Comparison of ENCODE assay signal across 18 cellular contexts in genomic region chr20:6012166-6012565, GRCh38. TPM values are rescaled to one million over a fixed set of nuclear protein-coding genes. Genes with fewer than 3 reads are reported as not detected.
A peak's percentile ranks its signal among the peaks of the same experiment; 100 is the strongest.
DNase-seq lines count a peak whose midpoint lies in the region; ATAC-seq and TF ChIP-seq lines count a peak whose summit lies in the region.
"Had no signal": no experiment of that assay in that cellular context is flagged by ENCODE, and none has a peak within 500 bp of the region (broad histone marks: within the 10 kb centered on the region; RNA-seq: fewer than 3 reads in every experiment).

No MANE protein-coding gene starts in this region.

- no peaks in the 10 kb centered on the region for H3K9me3 Mint-ChIP-seq in activated naive CD4-positive, alpha-beta T cell treated with anti-CD3 and anti-CD28 coated beads, Interleukin-2, amount 50 U/mL, for 72 hours
- H3K9me3 Mint-ChIP-seq in activated naive CD4-positive, alpha-beta T cell treated with anti-CD3 and anti-CD28 coated beads for 36 hours: no peaks in the 10 kb centered on the region
- no peaks in the 10 kb centered on the region for H3K9me3 Mint-ChIP-seq in CD8-positive, alpha-beta memory T cell
- no peaks in the 10 kb centered on the region for H3K9me3 Mint-ChIP-seq in naive thymus-derived CD8-positive, alpha-beta T cell
- H3K9me3 Mint-ChIP-seq: HFFc6 had no signal

- POLR2A ChIA-PET in CD8-positive, alpha-beta memory T cell (lab: Charles Lee): interaction anchor here (0.7 kb wide), 1 partner anchor 58 kb away, joined by 3 read pairs; no protein-coding TSS in a partner anchor
- POLR2A ChIA-PET in naive thymus-derived CD8-positive, alpha-beta T cell (lab: Charles Lee): interaction anchor here (0.7 to 1.0 kb wide), 2 partner anchors 14 to 438 kb away, joined by 3 to 11 read pairs; no protein-coding TSS in a partner anchor
- POLR2A ChIA-PET in PC-3 (lab: Charles Lee; ENCODE audit: unreplicated experiment): no interaction called here

- H3K4me3 Mint-ChIP-seq in activated naive CD4-positive, alpha-beta T cell treated with anti-CD3 and anti-CD28 coated beads for 36 hours: no peak overlapping the region
- peak overlapping the region in 1 of 7 donors; percentile 9 for H3K4me3 Mint-ChIP-seq in CD8-positive, alpha-beta memory T cell
- H3K4me3 Mint-ChIP-seq in naive thymus-derived CD8-positive, alpha-beta T cell: peak overlapping the region in 1 of 10 donors; percentile 54
- H3K4me3 Mint-ChIP-seq: HFFc6 had no signal

- H3K4me1 ChIP-seq in CD8-positive, alpha-beta memory T cell (ENCODE audit: insufficient read depth, low read length): peaks cover 18% of the 10 kb centered on the region
- peaks cover 33% of the 10 kb centered on the region for H3K4me1 ChIP-seq in adipocyte (ENCODE audit: control insufficient read depth, insufficient read depth, low read length)
- H3K4me1 ChIP-seq in PC-3 (ENCODE audit: insufficient read depth, low read length): peaks cover 15% of the 10 kb centered on the region

- H3F3A ChIP-seq in PC-3 (ENCODE audit: low read length, unreplicated experiment): no peaks in the 10 kb centered on the region

- no peak for TF ChIP-seq CTCF in PC-3 (conservative IDR thresholded peaks at IDR 0.05; ENCODE audit: low read depth, low read length)

- no peak overlapping the region for H3K4me3 ChIP-seq in CD8-positive, alpha-beta memory T cell (ENCODE audit: low read length)
- no peak overlapping the region for H3K4me3 ChIP-seq in adipocyte (ENCODE audit: low read length)
- H3K4me3 ChIP-seq in PC-3 (ENCODE audit: low read length): no peak overlapping the region
- H3K4me3 ChIP-seq: A549, MG63 had no signal

- H3K9me2 ChIP-seq in PC-3 (replicated peaks; ENCODE audit: low read length): no peaks in the 10 kb centered on the region

- peaks cover 46% of the 10 kb centered on the region for H3K4me1 Mint-ChIP-seq in activated naive CD4-positive, alpha-beta T cell treated with anti-CD3 and anti-CD28 coated beads for 36 hours (ENCODE audit: low read depth)
- H3K4me1 Mint-ChIP-seq in CD8-positive, alpha-beta memory T cell: peaks cover 43 to 73% (median 62%) of the 10 kb centered on the region in 3 donors
- peaks cover 27 to 64% (median 55%) of the 10 kb centered on the region in 4 donors for H3K4me1 Mint-ChIP-seq in naive thymus-derived CD8-positive, alpha-beta T cell

- H3K9me3 ChIP-seq in CD8-positive, alpha-beta memory T cell (ENCODE audit: low read length): no peaks in the 10 kb centered on the region
- H3K9me3 ChIP-seq in adipocyte (ENCODE audit: control insufficient read depth, low read length) (no peaks in the 10 kb centered on the region), PC-3 (ENCODE audit: low read length) (no peaks in the 10 kb centered on the region)
- H3K9me3 ChIP-seq: A549, MG63 had no signal

- ATAC-seq in activated naive CD4-positive, alpha-beta T cell treated with anti-CD3 and anti-CD28 coated beads, Interleukin-2, amount 50 U/mL, for 72 hours: no peak
- no peak for ATAC-seq in naive thymus-derived CD8-positive, alpha-beta T cell
- ATAC-seq in PC-3 (no peak), GM18873 (IDR thresholded peaks at IDR 0.05; ENCODE audit: low FRiP score, unreplicated experiment) (no peak)
- ATAC-seq: A549 had no signal

- H3K36me3 ChIP-seq in CD8-positive, alpha-beta memory T cell (ENCODE audit: insufficient read depth, low read length): peaks cover 15% of the 10 kb centered on the region
- H3K36me3 ChIP-seq in adipocyte (ENCODE audit: control insufficient read depth, insufficient read depth, low read length, severe bottlenecking) (peaks cover 76% of the 10 kb centered on the region), PC-3 (ENCODE audit: low read depth, low read length) (peaks cover 47% of the 10 kb centered on the region)

- H4K20me1 ChIP-seq in PC-3 (ENCODE audit: low read length): peaks cover 20% of the 10 kb centered on the region

- no TSS peak for BruUV-seq in PC-3 (replicated peaks; lab: Mats Ljungman, UMichigan)

- H3K27me3 Mint-ChIP-seq in activated naive CD4-positive, alpha-beta T cell treated with anti-CD3 and anti-CD28 coated beads for 36 hours (ENCODE audit: low read depth): no peaks in the 10 kb centered on the region
- H3K27me3 Mint-ChIP-seq in CD8-positive, alpha-beta memory T cell: no peaks in the 10 kb centered on the region
- H3K27me3 Mint-ChIP-seq in naive thymus-derived CD8-positive, alpha-beta T cell: no peaks in the 10 kb centered on the region

- H3K36me3 Mint-ChIP-seq in activated naive CD4-positive, alpha-beta T cell treated with anti-CD3 and anti-CD28 coated beads, Interleukin-2, amount 50 U/mL, for 72 hours: peaks cover 10 to 25% of the 10 kb centered on the region in 2 donors
- H3K36me3 Mint-ChIP-seq in activated naive CD4-positive, alpha-beta T cell treated with anti-CD3 and anti-CD28 coated beads for 36 hours (ENCODE audit: low read depth): peaks cover 44% of the 10 kb centered on the region
- H3K36me3 Mint-ChIP-seq in CD8-positive, alpha-beta memory T cell: peaks cover 3 to 64% (median 28%) of the 10 kb centered on the region in 3 donors
- peaks cover 9 to 71% (median 14%) of the 10 kb centered on the region in 3 donors for H3K36me3 Mint-ChIP-seq in naive thymus-derived CD8-positive, alpha-beta T cell

- no peaks in the 10 kb centered on the region for H3K27me3 ChIP-seq in CD8-positive, alpha-beta memory T cell (ENCODE audit: insufficient read depth, low read length, poor library complexity, severe bottlenecking)
- H3K27me3 ChIP-seq in adipocyte (replicated peaks; ENCODE audit: control insufficient read depth, insufficient read depth, low read length): no peaks in the 10 kb centered on the region
- no peaks in the 10 kb centered on the region for H3K27me3 ChIP-seq in PC-3 (ENCODE audit: low read length)
- H3K27me3 ChIP-seq: MG63 had no signal

- H2AFZ ChIP-seq in PC-3 (ENCODE audit: low read length): no peak overlapping the region

- H3K27ac Mint-ChIP-seq in activated naive CD4-positive, alpha-beta T cell treated with anti-CD3 and anti-CD28 coated beads, Interleukin-2, amount 50 U/mL, for 72 hours: peak overlapping the region; percentile 52 to 85
- H3K27ac Mint-ChIP-seq in activated naive CD4-positive, alpha-beta T cell treated with anti-CD3 and anti-CD28 coated beads for 36 hours: no peak overlapping the region
- peak overlapping the region in 5 of 8 donors; percentile 24 to 91 (median 53) for H3K27ac Mint-ChIP-seq in CD8-positive, alpha-beta memory T cell
- H3K27ac Mint-ChIP-seq in naive thymus-derived CD8-positive, alpha-beta T cell: peak overlapping the region in 7 of 10 donors; percentile 15 to 87 (median 76)
- H3K27ac Mint-ChIP-seq: HFFc6 had no signal

- H3K27ac ChIP-seq in CD8-positive, alpha-beta memory T cell (ENCODE audit: low read depth, low read length): no peak overlapping the region
- no peak overlapping the region for H3K27ac ChIP-seq in PC-3 (ENCODE audit: low read length)
- H3K27ac ChIP-seq: A549, KMS-11 had no signal

- DNase-seq in activated naive CD4-positive, alpha-beta T cell treated with anti-CD3 and anti-CD28 coated beads, Interleukin-2, amount 50 U/mL, for 72 hours (ENCODE audit: low spot score in 2 of 2): no peak
- no peak for DNase-seq in activated naive CD4-positive, alpha-beta T cell treated with anti-CD3 and anti-CD28 coated beads for 36 hours
- DNase-seq in CD8-positive, alpha-beta memory T cell: no peak
- no peak for DNase-seq in adipocyte (ENCODE audit: low read depth)
- no peak for DNase-seq in naive thymus-derived CD8-positive, alpha-beta T cell
- DNase-seq in NCI-H446 (lab: John Stamatoyannopoulos, UW): no peak
- no peak for DNase-seq in PC-3
- DNase-seq: C1 segment of cervical spinal cord, HFFc6, MG63, NCI-H1092, NCI-H146, NCI-H2081, NCI-H510A treated with DMSO at 0.1 percent for 48 hours, SHP77 had no signal

- peak overlapping the region; percentile 13 for H3K9ac ChIP-seq in adipocyte (ENCODE audit: low read length)
- H3K9ac ChIP-seq in PC-3 (ENCODE audit: low read length): no peak overlapping the region
- H3K9ac ChIP-seq: KMS-11 had no signal

- no peak overlapping the region for H3K4me2 ChIP-seq in PC-3 (ENCODE audit: low read length)
- H3K4me2 ChIP-seq: A549, KMS-11 had no signal

- intact Hi-C loops in activated naive CD4-positive, alpha-beta T cell treated with anti-CD3 and anti-CD28 coated beads for 36 hours (cut with micrococcal nuclease): no loop called here
- intact Hi-C loops in PC-3 (cut with micrococcal nuclease): no loop called here

- H3K79me2 ChIP-seq in PC-3 (ENCODE audit: low read length): peaks cover 77% of the 10 kb centered on the region

- CTCF ChIA-PET in activated naive CD4-positive, alpha-beta T cell treated with anti-CD3 and anti-CD28 coated beads for 36 hours (lab: Charles Lee): no interaction called here
- CTCF ChIA-PET in CD8-positive, alpha-beta memory T cell (lab: Charles Lee): no interaction called here
- CTCF ChIA-PET in PC-3 (lab: Charles Lee): no interaction called here

RNA-seq across cellular contexts. Expression of gene CRLS1, which starts 6.2 kb away (rescaled TPM):
- 10 to 100 TPM; 18.6 to 59.3 TPM for total RNA-seq in activated naive CD4-positive, alpha-beta T cell treated with anti-CD3 and anti-CD28 coated beads, Interleukin-2, amount 50 U/mL, for 72 hours
- total RNA-seq in activated naive CD4-positive, alpha-beta T cell treated with anti-CD3 and anti-CD28 coated beads for 36 hours: 10 to 100 TPM; 30.3 to 32.4 TPM
- 10 to 100 TPM; 54.9 to 59.1 TPM for total RNA-seq in CD8-positive, alpha-beta memory T cell
- 39.6 TPM for polyA plus RNA-seq in CD8-positive, alpha-beta memory T cell
- total RNA-seq in naive thymus-derived CD8-positive, alpha-beta T cell: 10 to 100 TPM; 24.2 to 24.8 TPM
- polyA plus RNA-seq in naive thymus-derived CD8-positive, alpha-beta T cell: 10 to 100 TPM; 35.0 to 51.0 (median 45.1) TPM
- total RNA-seq in PC-3 (2014; rRNA removed): 50.7 and 52.2 TPM in 2 replicates

RNA-seq across cellular contexts. Expression of gene LRRN4, which starts 41.7 kb away (rescaled TPM):
- not detected for total RNA-seq in activated naive CD4-positive, alpha-beta T cell treated with anti-CD3 and anti-CD28 coated beads, Interleukin-2, amount 50 U/mL, for 72 hours
- not detected for total RNA-seq in activated naive CD4-positive, alpha-beta T cell treated with anti-CD3 and anti-CD28 coated beads for 36 hours
- total RNA-seq in CD8-positive, alpha-beta memory T cell: not detected
- polyA plus RNA-seq in CD8-positive, alpha-beta memory T cell: not detected
- total RNA-seq in naive thymus-derived CD8-positive, alpha-beta T cell: not detected
- not detected for polyA plus RNA-seq in naive thymus-derived CD8-positive, alpha-beta T cell
- 0.44 TPM in 1 of 2 replicates, not detected in the other for total RNA-seq in PC-3 (2014; rRNA removed)
- polyA plus RNA-seq: A549 had no signal
